11 cellular contexts compared by ENCODE assay signal in the genomic region with DNA sequence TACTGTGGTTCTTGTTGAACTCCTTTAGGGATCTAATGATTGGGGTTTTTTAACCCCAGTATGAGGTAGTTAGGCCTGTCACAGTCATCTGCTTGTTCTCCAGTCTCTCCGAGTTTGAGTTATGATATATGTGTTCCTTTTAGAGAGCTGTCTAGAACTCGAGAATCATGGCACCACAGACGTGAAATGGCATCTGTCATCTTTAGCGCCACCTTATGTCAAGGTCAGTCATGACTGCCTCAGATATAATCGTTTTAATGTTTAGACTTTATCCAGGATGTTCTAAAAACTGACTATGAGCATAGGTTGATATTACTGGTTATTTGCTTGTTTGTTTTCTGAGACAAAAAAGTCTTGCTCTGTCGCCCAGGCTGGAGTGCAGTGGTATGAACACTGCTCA.
DNase-seq lines count a peak whose midpoint lies in the region; ATAC-seq, FAIRE-seq and TF ChIP-seq lines count a peak whose summit lies in the region.
"Had no signal": no experiment of that assay in that cellular context is flagged by ENCODE, and none has a peak within 500 bp of the region (broad histone marks: within the 10 kb centered on the region; RNA-seq: fewer than 3 reads in every experiment).

No MANE protein-coding gene starts in this region.

- H3K27ac ChIP-seq in mammary epithelial cell (ENCODE audit: insufficient read depth, low read depth, low read length) (no peak overlapping the region), OCI-LY1 (ENCODE audit: low read depth, low read length, poor library complexity, severe bottlenecking) (no peak overlapping the region), endothelial cell of umbilical vein (ENCODE audit: insufficient read depth, low read depth, low read length) (no peak overlapping the region)
- H3K27ac ChIP-seq: HL-60, SJCRH30 had no signal

- DNase-seq in mammary epithelial cell (no peak), MCF 10A (ENCODE audit: unreplicated experiment) (no peak), endothelial cell of umbilical vein (ENCODE audit: low read depth, low spot score) (no peak), NCI-H1417 (lab: John Stamatoyannopoulos, UW) (no peak), left lobe of liver (ENCODE audit: low spot score) (no peak)
- no peak for DNase-seq in activated CD4-positive, CD25-positive, alpha-beta regulatory T cell (lab: John Stamatoyannopoulos, UW)
- DNase-seq: activated gamma-delta T cell treated with Interleukin-2 at 50 U/mL for 16 hours, SJCRH30 had no signal

- intact Hi-C loops in mammary epithelial cell (cut with micrococcal nuclease): loop anchor here (1.0 kb wide), 1 partner anchor 100 kb away; no protein-coding TSS in a partner anchor
- intact Hi-C loops in MCF 10A (cut with micrococcal nuclease): no loop called here
- intact Hi-C loops in endothelial cell of umbilical vein (cut with micrococcal nuclease): no loop called here

- no peaks in the 10 kb centered on the region for H4K20me1 ChIP-seq in mammary epithelial cell (ENCODE audit: insufficient read depth, low read length)
- H4K20me1 ChIP-seq in OCI-LY1 (ENCODE audit: insufficient read depth, low read length): no peaks in the 10 kb centered on the region
- no peaks in the 10 kb centered on the region for H4K20me1 ChIP-seq in endothelial cell of umbilical vein (replicated peaks; ENCODE audit: control insufficient read depth, extremely low read depth, insufficient read depth, low read length)

- in situ Hi-C loops in mammary epithelial cell (cut with MboI; ENCODE audit: low sequenced_read_pairs in 2 of 2): no loop called here

- H3K4me2 ChIP-seq in mammary epithelial cell (ENCODE audit: insufficient read depth, low read depth, low read length) (no peak overlapping the region), OCI-LY1 (ENCODE audit: low read length) (no peak overlapping the region), endothelial cell of umbilical vein (ENCODE audit: insufficient read depth, low read length) (no peak overlapping the region)

- POLR2A ChIA-PET in MCF 10A (lab: Yijun Ruan, JAX) (no interaction called here), endothelial cell of umbilical vein (lab: Charles Lee) (no interaction called here)

- H3K9me3 ChIP-seq in mammary epithelial cell (replicated peaks; ENCODE audit: insufficient read depth, low read length) (no peaks in the 10 kb centered on the region), OCI-LY1 (ENCODE audit: low read length) (no peaks in the 10 kb centered on the region), endothelial cell of umbilical vein (replicated peaks; ENCODE audit: control insufficient read depth, insufficient read depth, low read length) (no peaks in the 10 kb centered on the region)
- H3K9me3 ChIP-seq: SJCRH30 had no signal

- peaks cover 27% of the 10 kb centered on the region for H3K36me3 ChIP-seq in mammary epithelial cell (ENCODE audit: insufficient read depth, low read length)
- peaks cover 94% of the 10 kb centered on the region for H3K36me3 ChIP-seq in OCI-LY1 (ENCODE audit: insufficient read depth, low read length)
- peaks cover 2 to 22% of the 10 kb centered on the region in 2 experiments for H3K36me3 ChIP-seq in endothelial cell of umbilical vein (ENCODE audit: control insufficient read depth in 2 of 2, extremely low read depth in 1 of 2, insufficient read depth in 2 of 2, low read length in 2 of 2)

- peak; percentile 29 for TF ChIP-seq CTCF in mammary epithelial cell (conservative IDR thresholded peaks at IDR 0.05 in 1 of 2, IDR thresholded peaks at IDR 0.05 in 1 of 2; ENCODE audit: extremely low read depth in 1 of 2, insufficient read depth in 1 of 2, low read depth in 1 of 2, low read length in 2 of 2)
- TF ChIP-seq CTCF in MCF 10A (IDR thresholded peaks at IDR 0.05; ENCODE audit: unreplicated experiment): no peak
- TF ChIP-seq CTCF in OCI-LY1 (IDR thresholded peaks at IDR 0.05; ENCODE audit: low read length): peak; percentile 77
- TF ChIP-seq CTCF in endothelial cell of umbilical vein (IDR thresholded peaks at IDR 0.05; ENCODE audit: extremely low read depth in 1 of 2, insufficient read depth in 1 of 2, low read depth in 1 of 2, low read length in 2 of 2): no peak

- H3K36me3 Mint-ChIP-seq in MCF 10A (ENCODE audit: insufficient read depth, unreplicated experiment): peaks cover 77% of the 10 kb centered on the region

- H2AFZ ChIP-seq in mammary epithelial cell (ENCODE audit: low read depth, low read length) (no peak overlapping the region), OCI-LY1 (ENCODE audit: low read length) (no peak overlapping the region), endothelial cell of umbilical vein (ENCODE audit: low read depth, low read length) (no peak overlapping the region)

- BruUV-seq in mammary epithelial cell (replicated peaks; lab: Mats Ljungman, UMichigan) (no TSS peak), MCF 10A (replicated peaks; lab: Mats Ljungman, UMichigan) (no TSS peak), endothelial cell of umbilical vein (replicated peaks; lab: Mats Ljungman, UMichigan) (no TSS peak)

- H3K4me1 Mint-ChIP-seq in MCF 10A (ENCODE audit: insufficient read depth, unreplicated experiment): no peaks in the 10 kb centered on the region

- ATAC-seq in left lobe of liver (no peak), HG03571 (IDR thresholded peaks at IDR 0.05; ENCODE audit: unreplicated experiment) (no peak)

- 90% methylated on average over 6 of the region's 6 CpGs for WGBS in mammary epithelial cell (ENCODE audit: low coverage, missing lambda C conversion rate)

- H3K27ac Mint-ChIP-seq in MCF 10A (ENCODE audit: low read depth, unreplicated experiment): no peak overlapping the region

- no peak overlapping the region for H3K4me3 Mint-ChIP-seq in MCF 10A (ENCODE audit: unreplicated experiment)

- H3K4me1 ChIP-seq in mammary epithelial cell (ENCODE audit: insufficient read depth, low read length) (no peaks in the 10 kb centered on the region), OCI-LY1 (ENCODE audit: insufficient read depth, low read length, severe bottlenecking) (no peaks in the 10 kb centered on the region), endothelial cell of umbilical vein (ENCODE audit: control insufficient read depth, extremely low read depth, insufficient read depth, low read length) (no peaks in the 10 kb centered on the region)
- H3K4me1 ChIP-seq: SJCRH30 had no signal

- no peaks in the 10 kb centered on the region for H3K9me1 ChIP-seq in endothelial cell of umbilical vein (replicated peaks; ENCODE audit: control insufficient read depth, extremely low read depth, insufficient read depth, low read length)

- no peaks in the 10 kb centered on the region for H3K9me3 Mint-ChIP-seq in MCF 10A (ENCODE audit: unreplicated experiment)

- H3K9me2 ChIP-seq in OCI-LY1 (ENCODE audit: low read depth, low read length): no peaks in the 10 kb centered on the region

- H3F3A ChIP-seq in OCI-LY1 (ENCODE audit: insufficient read depth, low read length): no peaks in the 10 kb centered on the region

- H3K27me3 ChIP-seq in mammary epithelial cell (ENCODE audit: insufficient read depth, low read length) (no peaks in the 10 kb centered on the region), OCI-LY1 (ENCODE audit: insufficient read depth, low read length) (no peaks in the 10 kb centered on the region), endothelial cell of umbilical vein (ENCODE audit: control insufficient read depth in 2 of 2, insufficient read depth in 2 of 2, low read length in 2 of 2) (no peaks in the 10 kb centered on the region)
- H3K27me3 ChIP-seq: SJCRH30 had no signal

- H3K4me3 ChIP-seq in mammary epithelial cell (replicated peaks in 1 of 3; ENCODE audit: insufficient read depth in 1 of 3, low read depth in 2 of 3, low read length in 3 of 3) (no peak overlapping the region), OCI-LY1 (ENCODE audit: low read depth, low read length, poor library complexity, severe bottlenecking) (no peak overlapping the region), endothelial cell of umbilical vein (replicated peaks in 1 of 3; ENCODE audit: insufficient read depth in 1 of 3, low read depth in 1 of 3, low read length in 3 of 3) (no peak overlapping the region)
- H3K4me3 ChIP-seq: SJCRH30 had no signal

- no peaks in the 10 kb centered on the region for H3K27me3 Mint-ChIP-seq in MCF 10A (ENCODE audit: insufficient read depth, unreplicated experiment)

- CTCF ChIA-PET in mammary epithelial cell (lab: Charles Lee; ENCODE audit: low non-redundant PET) (no interaction called here), MCF 10A (lab: Yijun Ruan, JAX) (interaction anchor here (0.6 kb wide), 1 partner anchor 15 kb away, joined by 3 read pairs; no protein-coding TSS in a partner anchor), endothelial cell of umbilical vein (lab: Charles Lee) (interaction anchor here (1.4 kb wide), 1 partner anchor 100 kb away, joined by 3 read pairs; no protein-coding TSS in a partner anchor)

- H3K79me2 ChIP-seq in mammary epithelial cell (ENCODE audit: insufficient read depth, low read length) (no peaks in the 10 kb centered on the region), OCI-LY1 (ENCODE audit: insufficient read depth, low read length) (no peaks in the 10 kb centered on the region), endothelial cell of umbilical vein (ENCODE audit: control insufficient read depth, insufficient read depth, low read length) (no peaks in the 10 kb centered on the region)

- TF ChIP-seq POLR2A in endothelial cell of umbilical vein (IDR thresholded peaks at IDR 0.05; ENCODE audit: low read depth, low read length): no peak

- peak; percentile 77 for FAIRE-seq in endothelial cell of umbilical vein (lab: Jason Lieb, UNC)

- dilution Hi-C loops in mammary epithelial cell (cut with HindIII; ENCODE audit: low sequenced_read_pairs): no loop called here
- dilution Hi-C loops in endothelial cell of umbilical vein (cut with MboI; ENCODE audit: extremely low pct_ligation_motif_present, low sequenced_read_pairs): no loop called here

- H3K9ac ChIP-seq in mammary epithelial cell (ENCODE audit: insufficient read depth, low read length): no peak overlapping the region
- H3K9ac ChIP-seq in OCI-LY1 (ENCODE audit: low read length): no peak overlapping the region
- no peak overlapping the region for H3K9ac ChIP-seq in endothelial cell of umbilical vein (replicated peaks; ENCODE audit: extremely low read depth, insufficient read depth, low read length)

TF ChIP-seq in endothelial cell of umbilical vein, 7 proteins besides CTCF, POLR2A, EP300 and RAD21 (continues in another document):
- TF ChIP-seq FOS (IDR thresholded peaks at IDR 0.05; ENCODE audit: borderline replicate concordance, insufficient read depth, low read length) (no peak), JUN (IDR thresholded peaks at IDR 0.05; ENCODE audit: borderline replicate concordance, insufficient read depth, insufficient read length, low read depth) (no peak), EZH2 (IDR thresholded peaks at IDR 0.05; ENCODE audit: borderline replicate concordance, low read depth, low read length, severe bottlenecking) (no peak), GATA2 (IDR thresholded peaks at IDR 0.05; ENCODE audit: insufficient read depth, insufficient read length, low read depth, low read length) (no peak), MYC (IDR thresholded peaks at IDR 0.05; ENCODE audit: low read depth, low read length) (no peak), POLR2AphosphoS5 (IDR thresholded peaks at IDR 0.05; ENCODE audit: insufficient read depth, low read depth, low read length) (no peak)

Comparison
In these comparisons a context has a peak if more than half of its experiments do, and no peak if none do; other contexts are left out.
1. CTCF ChIP-seq: peak in mammary epithelial cell (2 of 2) and OCI-LY1 (single experiment); none in MCF 10A (single experiment) and endothelial cell of umbilical vein (0 of 2).